8 cellular contexts compared by ENCODE assay signal in genomic region chr9:4662108-4662988, GRCh38. TPM values are rescaled to one million over a fixed set of nuclear protein-coding genes. Genes with fewer than 3 reads are reported as not detected.
DNase-seq lines count a peak whose midpoint lies in the region; ATAC-seq and TF ChIP-seq lines count a peak whose summit lies in the region.

PLPP6 (plus strand) TSS chr9:4662294; CDS start chr9:4662376, 82 bp downstream.

- H2AFZ ChIP-seq in fibroblast of lung (ENCODE audit: low read length) = peak within 1 kb of the TSS; percentile 72

- H3K36me3 Mint-ChIP-seq in activated T-helper 2 cell treated with anti-CD3 and anti-CD28 coated beads, Interferon-gamma antibody, Interleukin-2, Interleukin-4, amounts not matched to agents 10 μg/mL and 5 μg/mL and 100 μg/mL, durations not matched to agents 14 hours and 24 hours and 36 hours (ENCODE audit: low read depth) = no peaks in the 10 kb centered on the region
- H3K36me3 Mint-ChIP-seq in naive thymus-derived CD8-positive, alpha-beta T cell = peaks cover 0 to 2% (median 2%) of the 10 kb centered on the region in 3 donors

- POLR2A ChIA-PET in Panc1 (lab: Charles Lee) = no interaction called here
- POLR2A ChIA-PET in naive thymus-derived CD8-positive, alpha-beta T cell (lab: Charles Lee) = interaction anchor here (5.6 to 6.3 kb wide), 2 partner anchors 16 to 79 kb away, joined by 42 to 142 read pairs; partner anchors contain the start of genes AK3 and CDC37L1

- no peaks in the 10 kb centered on the region for H3K9me3 Mint-ChIP-seq in activated T-helper 2 cell treated with anti-CD3 and anti-CD28 coated beads, Interferon-gamma antibody, Interleukin-2, Interleukin-4, amounts not matched to agents 10 μg/mL and 5 μg/mL and 100 μg/mL, durations not matched to agents 14 hours and 24 hours and 36 hours
- H3K9me3 Mint-ChIP-seq in naive thymus-derived CD8-positive, alpha-beta T cell = no peaks in the 10 kb centered on the region
- no peaks in the 10 kb centered on the region for H3K9me3 Mint-ChIP-seq in stimulated activated naive CD8-positive, alpha-beta T cell treated with anti-CD3 and anti-CD28 coated beads, Interleukin-15, amount 100 ng/mL, for 72 hours

- H3K79me2 ChIP-seq in fibroblast of lung (ENCODE audit: control insufficient read depth, insufficient read depth, low read length) = no peaks in the 10 kb centered on the region

- H3K27me3 ChIP-seq in Panc1 (ENCODE audit: control insufficient read depth, insufficient read depth, low read length) (no peaks in the 10 kb centered on the region), fibroblast of lung (ENCODE audit: control insufficient read depth, insufficient read depth, low read length) (no peaks in the 10 kb centered on the region)

- no peaks in the 10 kb centered on the region for H4K20me1 ChIP-seq in fibroblast of lung (ENCODE audit: control insufficient read depth, extremely low read depth, insufficient read depth, low read length)

- DNase-seq in Daoy (ENCODE audit: low read depth) = peak; percentile 95
- peak; percentile 49 for DNase-seq in Jurkat, Clone E6-1 (ENCODE audit: low read depth, low spot score)
- no peak for DNase-seq in Panc1 (ENCODE audit: low read depth, low spot score)
- peak; percentile 73 for DNase-seq in activated T-helper 2 cell treated with anti-CD3 and anti-CD28 coated beads, Interferon-gamma antibody, Interleukin-2, Interleukin-4, amounts not matched to agents 10 μg/mL and 5 μg/mL and 100 μg/mL, durations not matched to agents 14 hours and 24 hours and 36 hours (ENCODE audit: low spot score)
- peak; percentile 80 for DNase-seq in fibroblast of lung (ENCODE audit: low read depth in 2 of 2)
- peak; percentile 60 to 90 (median 76) for DNase-seq in naive thymus-derived CD8-positive, alpha-beta T cell
- DNase-seq in stimulated activated naive CD8-positive, alpha-beta T cell treated with anti-CD3 and anti-CD28 coated beads, Interleukin-15, amount 100 ng/mL, for 72 hours = peak; percentile 62 to 72

- H3K4me3 ChIP-seq in Jurkat, Clone E6-1 (ENCODE audit: low read length) = peak within 1 kb of the TSS; percentile 54
- H3K4me3 ChIP-seq in Panc1 (ENCODE audit: low read depth in 2 of 2, low read length in 2 of 2) = peak within 1 kb of the TSS; percentile 50 to 53
- H3K4me3 ChIP-seq in fibroblast of lung (replicated peaks in 1 of 4; ENCODE audit: control extremely low read depth in 1 of 4, insufficient read depth in 1 of 4, low read depth in 3 of 4, low read length in 4 of 4) = peak within 1 kb of the TSS; percentile 56 to 79 (median 70)

- in situ Hi-C loops in Panc1 (cut with HindIII; ENCODE audit: low pct_unique_long_range_greater_than_20kb, low sequenced_read_pairs) = no loop called here

- H3K4me1 ChIP-seq in Panc1 (ENCODE audit: control insufficient read depth, insufficient read depth, low read length) (no peaks in the 10 kb centered on the region; the same call in 1 of the 2 replicates), fibroblast of lung (ENCODE audit: control insufficient read depth, extremely low read depth, insufficient read depth, low read length) (peaks cover 13% of the 10 kb centered on the region)

- no TSS peak for BruUV-seq in Panc1 (replicated peaks; lab: Mats Ljungman, UMichigan)

- H3K4me2 ChIP-seq in fibroblast of lung (ENCODE audit: extremely low read depth, insufficient read depth, low read length) = peak within 1 kb of the TSS; percentile 94

- no peaks in the 10 kb centered on the region for H3K9me3 ChIP-seq in Panc1 (ENCODE audit: control insufficient read depth, insufficient read depth, low read depth, low read length)
- H3K9me3 ChIP-seq in fibroblast of lung (ENCODE audit: control insufficient read depth, insufficient read depth, low read depth, low read length) = no peaks in the 10 kb centered on the region

- H3K27me3 Mint-ChIP-seq in activated T-helper 2 cell treated with anti-CD3 and anti-CD28 coated beads, Interferon-gamma antibody, Interleukin-2, Interleukin-4, amounts not matched to agents 10 μg/mL and 5 μg/mL and 100 μg/mL, durations not matched to agents 14 hours and 24 hours and 36 hours (ENCODE audit: low read depth) = peaks cover 13% of the 10 kb centered on the region
- peaks cover 0 to 6% (median 0%) of the 10 kb centered on the region in 5 donors for H3K27me3 Mint-ChIP-seq in naive thymus-derived CD8-positive, alpha-beta T cell
- H3K27me3 Mint-ChIP-seq in stimulated activated naive CD8-positive, alpha-beta T cell treated with anti-CD3 and anti-CD28 coated beads, Interleukin-15, amount 100 ng/mL, for 72 hours = no peaks in the 10 kb centered on the region

- peak; percentile 85 for ATAC-seq in GM21717 (IDR thresholded peaks at IDR 0.05; ENCODE audit: unreplicated experiment)
- peak; percentile 96 for ATAC-seq in Panc1
- peak; percentile 68 to 74 for ATAC-seq in naive thymus-derived CD8-positive, alpha-beta T cell
- peak; percentile 81 for ATAC-seq in stimulated activated naive CD8-positive, alpha-beta T cell treated with anti-CD3 and anti-CD28 coated beads, Interleukin-15, amount 100 ng/mL, for 72 hours

- H3K4me1 Mint-ChIP-seq in activated T-helper 2 cell treated with anti-CD3 and anti-CD28 coated beads, Interferon-gamma antibody, Interleukin-2, Interleukin-4, amounts not matched to agents 10 μg/mL and 5 μg/mL and 100 μg/mL, durations not matched to agents 14 hours and 24 hours and 36 hours (ENCODE audit: low read depth) = peaks cover 48% of the 10 kb centered on the region
- peaks cover 32 to 68% (median 59%) of the 10 kb centered on the region in 4 donors for H3K4me1 Mint-ChIP-seq in naive thymus-derived CD8-positive, alpha-beta T cell
- H3K4me1 Mint-ChIP-seq in stimulated activated naive CD8-positive, alpha-beta T cell treated with anti-CD3 and anti-CD28 coated beads, Interleukin-15, amount 100 ng/mL, for 72 hours = peaks cover 59% of the 10 kb centered on the region

- H3K27ac ChIP-seq in Panc1 (ENCODE audit: low read length) = no peak within 1 kb of the TSS
- H3K27ac ChIP-seq in fibroblast of lung (ENCODE audit: insufficient read depth, low read length) = peak within 1 kb of the TSS; percentile 44

- TF ChIP-seq CTCF in Panc1 (IDR thresholded peaks at IDR 0.05) (peak; percentile 49), fibroblast of lung (conservative IDR thresholded peaks at IDR 0.05 in 1 of 2, IDR thresholded peaks at IDR 0.05 in 1 of 2; ENCODE audit: low read depth in 1 of 2, low read length in 2 of 2) (peak; percentile 50 to 62)

- peak within 1 kb of the TSS; percentile 73 for H3K9ac ChIP-seq in fibroblast of lung (ENCODE audit: insufficient read depth, low read length)

- peak within 1 kb of the TSS; percentile 63 for H3K27ac Mint-ChIP-seq in activated T-helper 2 cell treated with anti-CD3 and anti-CD28 coated beads, Interferon-gamma antibody, Interleukin-2, Interleukin-4, amounts not matched to agents 10 μg/mL and 5 μg/mL and 100 μg/mL, durations not matched to agents 14 hours and 24 hours and 36 hours
- peak within 1 kb of the TSS; percentile 95 to 99 (median 96) for H3K27ac Mint-ChIP-seq in naive thymus-derived CD8-positive, alpha-beta T cell
- peak within 1 kb of the TSS; percentile 77 to 93 for H3K27ac Mint-ChIP-seq in stimulated activated naive CD8-positive, alpha-beta T cell treated with anti-CD3 and anti-CD28 coated beads, Interleukin-15, amount 100 ng/mL, for 72 hours

- H3K4me3 Mint-ChIP-seq in activated T-helper 2 cell treated with anti-CD3 and anti-CD28 coated beads, Interferon-gamma antibody, Interleukin-2, Interleukin-4, amounts not matched to agents 10 μg/mL and 5 μg/mL and 100 μg/mL, durations not matched to agents 14 hours and 24 hours and 36 hours (ENCODE audit: low read depth) = peak within 1 kb of the TSS; percentile 86
- H3K4me3 Mint-ChIP-seq in naive thymus-derived CD8-positive, alpha-beta T cell = peak within 1 kb of the TSS; percentile 89 to 99 (median 94)
- H3K4me3 Mint-ChIP-seq in stimulated activated naive CD8-positive, alpha-beta T cell treated with anti-CD3 and anti-CD28 coated beads, Interleukin-15, amount 100 ng/mL, for 72 hours = peak within 1 kb of the TSS; percentile 89 to 96

- CTCF ChIA-PET in Panc1 (lab: Charles Lee) = no interaction called here

- H3K36me3 ChIP-seq in Panc1 (ENCODE audit: control insufficient read depth, insufficient read depth, low read length) (no peaks in the 10 kb centered on the region), fibroblast of lung (ENCODE audit: control insufficient read depth, insufficient read depth, low read length) (no peaks in the 10 kb centered on the region)

- intact Hi-C loops in Panc1 (cut with micrococcal nuclease; ENCODE audit: unreplicated experiment) = loop anchor here (10.0 kb wide), 1 partner anchor 278 kb away; no protein-coding TSS in a partner anchor
- intact Hi-C loops in activated T-helper 2 cell treated with anti-CD3 and anti-CD28 coated beads, Interferon-gamma antibody, Interleukin-2, Interleukin-4, amounts not matched to agents 10 μg/mL and 5 μg/mL and 100 μg/mL, durations not matched to agents 14 hours and 24 hours and 36 hours (cut with micrococcal nuclease) = loop anchor here (5.0 kb wide), 1 partner anchor 80 kb away; the partner anchor contains the start of gene AK3

RNA-seq across cellular contexts. Expression of gene PLPP6, which starts in this region (rescaled TPM):
- total RNA-seq in Daoy (2014; rRNA removed; shearing (Covaris generic)) = 5.7 and 9.0 TPM in 2 replicates
- 4.7 TPM for polyA plus RNA-seq in Jurkat, Clone E6-1 (2012; ENCODE audit: insufficient read depth, insufficient read length)
- total RNA-seq in Panc1 (2021; ENCODE audit: unreplicated experiment) (1.8 TPM), fibroblast of lung (5.1 and 8.9 TPM in 2 replicates)
- polyA plus RNA-seq in Panc1 (2012; ENCODE audit: insufficient read length) = 1.6 TPM
- 4.8 and 5.9 TPM in 2 replicates for total RNA-seq in activated T-helper 2 cell treated with anti-CD3 and anti-CD28 coated beads, Interferon-gamma antibody, Interleukin-2, Interleukin-4, amounts not matched to agents 10 μg/mL and 5 μg/mL and 100 μg/mL, durations not matched to agents 14 hours and 24 hours and 36 hours
- polyA plus RNA-seq in fibroblast of lung = 6.7 and 9.1 TPM in 2 replicates
- 5.8 and 7.8 TPM in 2 replicates for polyA plus RNA-seq in fibroblast of lung (2012)
- polyA minus RNA-seq in fibroblast of lung (ENCODE audit: low replicate concordance) = 8.8 and 10.6 TPM in 2 replicates
- 10 to 100 TPM; 22.5 to 23.6 TPM for total RNA-seq in naive thymus-derived CD8-positive, alpha-beta T cell
- 1 to 10 TPM; 4.9 to 6.1 (median 5.8) TPM for polyA plus RNA-seq in naive thymus-derived CD8-positive, alpha-beta T cell
